Comparison of ENCODE assay signal across 8 cellular contexts in the genomic region with DNA sequence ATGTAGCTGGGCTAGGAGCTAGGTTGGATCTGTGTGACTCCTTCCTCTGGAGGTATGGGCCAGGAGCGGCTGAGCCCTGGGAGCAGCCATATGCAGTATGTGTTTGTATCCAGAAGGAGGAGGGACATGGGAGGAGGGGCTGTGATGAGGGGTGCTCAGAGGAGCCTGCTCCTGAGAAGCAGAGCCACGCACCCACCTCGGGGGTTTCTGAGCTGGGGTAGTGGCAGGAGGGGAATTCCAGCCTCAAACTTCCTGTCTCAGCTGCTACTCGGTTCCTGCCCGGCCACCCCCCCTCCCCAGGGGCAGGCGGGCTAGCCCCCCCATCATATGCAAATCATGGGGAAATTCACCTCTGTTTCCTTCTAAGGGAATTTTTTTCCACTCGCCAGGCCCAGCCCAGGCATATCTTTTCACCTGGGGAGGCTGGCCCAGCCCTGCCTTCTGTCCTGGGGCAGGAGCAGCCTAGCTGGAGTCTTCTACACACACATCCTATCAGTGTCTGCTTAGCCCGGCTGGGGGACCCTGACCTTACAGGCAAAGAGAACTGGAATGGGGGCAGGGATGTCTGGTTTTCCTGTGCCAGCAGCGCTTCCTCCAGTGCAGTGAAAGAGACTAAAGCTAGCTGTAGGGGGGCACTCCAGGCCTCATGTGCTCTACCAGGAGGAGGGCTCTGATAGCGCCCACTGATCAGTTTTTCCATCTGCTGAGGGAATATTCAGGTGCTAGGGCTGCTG. TPM values are rescaled to one million over a fixed set of nuclear protein-coding genes. Genes with fewer than 3 reads are reported as not detected.
DNase-seq lines count a peak whose midpoint lies in the region; ATAC-seq and TF ChIP-seq lines count a peak whose summit lies in the region.

No MANE protein-coding gene starts in this region.

- H3K4me1 ChIP-seq in Peyer's patch, result peaks cover 4 to 74% (median 26%) of the 10 kb centered on the region in 4 donors
- H3K4me1 ChIP-seq in gastrocnemius medialis, result peaks cover 59 to 69% of the 10 kb centered on the region in 2 donors

- in situ Hi-C loops in gastrocnemius medialis (cut with MboI; ENCODE audit: low sequenced_read_pairs in 4 of 4), result loop anchor here in 1 of 4 donors (10.0 kb wide), 1 partner anchor 117 kb away; a partner anchor contains a TSS

- peak in 1 of 6 experiments; percentile 20 for TF ChIP-seq CTCF in Peyer's patch (IDR thresholded peaks at IDR 0.05)
- no peak for TF ChIP-seq CTCF in gastrocnemius medialis (IDR thresholded peaks at IDR 0.05 in 4 of 5, conservative IDR thresholded peaks at IDR 0.05 in 1 of 5)

- H3K9me3 ChIP-seq in Peyer's patch (no peaks in the 10 kb centered on the region), gastrocnemius medialis (no peaks in the 10 kb centered on the region)

- H3K27me3 ChIP-seq in Peyer's patch (no peaks in the 10 kb centered on the region), gastrocnemius medialis (no peaks in the 10 kb centered on the region)

- DNase-seq in Peyer's patch, result peak; percentile 69 to 88 (median 87)
- peak; percentile 71 for DNase-seq in activated gamma-delta T cell (lab: John Stamatoyannopoulos, UW)
- peak; percentile 47 for DNase-seq in left cardiac atrium
- no peak for DNase-seq in gastrocnemius medialis
- no peak for DNase-seq in NCI-H128 (lab: John Stamatoyannopoulos, UW; ENCODE audit: unreplicated experiment)

- H3K4me3 ChIP-seq in Peyer's patch (peak overlapping the region; percentile 73 to 89 (median 86)), gastrocnemius medialis (peak overlapping the region; percentile 64 to 94 (median 93))

- H3K36me3 ChIP-seq in Peyer's patch, result peaks cover 0 to 39% (median 0%) of the 10 kb centered on the region in 3 donors
- peaks cover 3 to 33% of the 10 kb centered on the region in 2 donors for H3K36me3 ChIP-seq in gastrocnemius medialis

- peak in 1 of 2 donors; percentile 15 for TF ChIP-seq POLR2A in Peyer's patch (IDR thresholded peaks at IDR 0.05)
- TF ChIP-seq POLR2A in gastrocnemius medialis (IDR thresholded peaks at IDR 0.05), result no peak

- intact Hi-C loops in left cardiac atrium (cut with DNase I), result no loop called here
- intact Hi-C loops in gastrocnemius medialis (cut with DNase I; ENCODE audit: low total_unique reads), result loop anchor here (5.0 to 10.0 kb wide), 2 partner anchors 380 to 527 kb away; a partner anchor contains a TSS

- H3K27ac ChIP-seq in Peyer's patch, result peak overlapping the region; percentile 93 to 98 (median 96)
- peak overlapping the region; percentile 89 to 98 (median 97) for H3K27ac ChIP-seq in gastrocnemius medialis

- ATAC-seq in GM18502 (IDR thresholded peaks at IDR 0.05; ENCODE audit: poor library complexity, unreplicated experiment) (peak; percentile 46), HG02759 (IDR thresholded peaks at IDR 0.05; ENCODE audit: unreplicated experiment) (peak; percentile 43), left cardiac atrium (peak in 1 of 2 donors; percentile 0), gastrocnemius medialis (no peak), GM18519 (IDR thresholded peaks at IDR 0.05; ENCODE audit: low FRiP score, unreplicated experiment) (no peak)

RNA-seq across cellular contexts. Expression of a gene that starts 3.0 kb away (rescaled TPM):
- 10 to 100 TPM; 29.7 to 37.0 (median 33.4) TPM for total RNA-seq in Peyer's patch
- 10 to 100 TPM in 1 of 2 donors, 1 to 10 TPM in 1; 6.4 to 13.7 TPM for total RNA-seq in left cardiac atrium
- 10 to 100 TPM in 1 of 4 donors, 1 to 10 TPM in 3; 5.3 to 27.1 (median 8.6) TPM for total RNA-seq in gastrocnemius medialis

RNA-seq across cellular contexts. Expression of a gene that starts 37.2 kb away (rescaled TPM):
- total RNA-seq in Peyer's patch (10 to 100 TPM; 26.9 to 81.7 (median 54.7) TPM), left cardiac atrium (10 to 100 TPM; 34.6 to 36.4 TPM), gastrocnemius medialis (10 to 100 TPM; 72.1 to 81.0 (median 74.5) TPM)

Comparison
In these comparisons a context has a peak if more than half of its experiments do, and no peak if none do; other contexts are left out.
1. ATAC-seq: peak in GM18502 (single experiment) and HG02759 (single experiment); none in gastrocnemius medialis (0 of 2) and GM18519 (single experiment).
2. DNase-seq: peak in Peyer's patch (3 of 3), activated gamma-delta T cell (single experiment) and left cardiac atrium (single experiment); none in gastrocnemius medialis (0 of 2) and NCI-H128 (single experiment).